ENCODE assay signal across 8 cellular contexts in genomic region chr11:114440121-114440860, GRCh38. TPM values are rescaled to one million over a fixed set of nuclear protein-coding genes. Genes with fewer than 3 reads are reported as not detected.
A peak's percentile ranks its signal among the peaks of the same experiment; 100 is the strongest.
DNase-seq lines count a peak whose midpoint lies in the region; ATAC-seq, FAIRE-seq and TF ChIP-seq lines count a peak whose summit lies in the region.

No MANE protein-coding gene starts in this region.

- H3K4me2 ChIP-seq in Karpas-422 (ENCODE audit: low read depth, low read length, poor library complexity, severe bottlenecking) = peak overlapping the region; percentile 81

- H3K27ac ChIP-seq in Karpas-422 (ENCODE audit: low read length) (no peak overlapping the region), lung (ENCODE audit: low read depth in 1 of 2, low read length in 1 of 2) (peak overlapping the region; percentile 87 to 91), upper lobe of left lung (peak overlapping the region; percentile 59 to 87 (median 84))

- H3K4me1 Mint-ChIP-seq in CD14-positive monocyte = peaks cover 16% of the 10 kb centered on the region

- no peak for TF ChIP-seq POLR2A in upper lobe of left lung (IDR thresholded peaks at IDR 0.05)

- peak overlapping the region; percentile 83 for H3K9ac ChIP-seq in Karpas-422 (ENCODE audit: low read length)

- no peak for DNase-seq in CD14-positive monocyte (ENCODE audit: low spot score)
- DNase-seq in Karpas-422 = no peak
- no peak for DNase-seq in bronchial epithelial cell (ENCODE audit: low read depth)
- DNase-seq in lung (ENCODE audit: low spot score) = no peak
- no peak for DNase-seq in upper lobe of left lung
- no peak for DNase-seq in cerebellar nuclear complex (lab: John Stamatoyannopoulos, UW)

- intact Hi-C loops in CD14-positive monocyte (cut with micrococcal nuclease) = no loop called here

- H3K36me3 ChIP-seq in Karpas-422 (ENCODE audit: insufficient read depth, low read length) (no peaks in the 10 kb centered on the region), bronchial epithelial cell (ENCODE audit: control insufficient read depth, insufficient read depth, low read length) (no peaks in the 10 kb centered on the region), lung (ENCODE audit: control insufficient read depth in 2 of 2, insufficient read depth in 2 of 2, low read length in 2 of 2) (peaks cover 6 to 7% of the 10 kb centered on the region in 2 donors), upper lobe of left lung (peaks cover 0 to 7% (median 3%) of the 10 kb centered on the region in 4 donors)

- no peak for FAIRE-seq in bronchial epithelial cell (lab: Jason Lieb, UNC)

- WGBS in lung, 2 donors = 18 to 35% methylated on average over 10 of the region's 10 CpGs
- WGBS in upper lobe of left lung, 2 donors = 23 to 25% methylated on average over 8 to 10 of the region's 10 CpGs

- H2AFZ ChIP-seq in Karpas-422 (ENCODE audit: low read length) = no peak overlapping the region; the same call in 1 of the 2 replicates

- H3K27me3 ChIP-seq in Karpas-422 (ENCODE audit: low read length) (no peaks in the 10 kb centered on the region), bronchial epithelial cell (ENCODE audit: control insufficient read depth, insufficient read depth, low read length) (no peaks in the 10 kb centered on the region), lung (ENCODE audit: control insufficient read depth, insufficient read depth) (no peaks in the 10 kb centered on the region), upper lobe of left lung (no peaks in the 10 kb centered on the region)

- no peak for TF ChIP-seq CTCF in CD14-positive monocyte (IDR thresholded peaks at IDR 0.05)
- TF ChIP-seq CTCF in bronchial epithelial cell (IDR thresholded peaks at IDR 0.05; ENCODE audit: insufficient read depth, low read length, severe bottlenecking) = no peak
- TF ChIP-seq CTCF in lung (IDR thresholded peaks at IDR 0.05; ENCODE audit: control extremely low read depth, extremely low read depth) = no peak
- TF ChIP-seq CTCF in upper lobe of left lung (IDR thresholded peaks at IDR 0.05) = no peak

- H3K4me3 Mint-ChIP-seq in CD14-positive monocyte = peak overlapping the region; percentile 95 to 99

- H3K9me3 ChIP-seq in Karpas-422 (ENCODE audit: low read length) = no peaks in the 10 kb centered on the region
- H3K9me3 ChIP-seq in lung (ENCODE audit: control insufficient read depth in 2 of 2, insufficient read depth in 1 of 2, low read length in 1 of 2) = no peaks in the 10 kb centered on the region
- no peaks in the 10 kb centered on the region for H3K9me3 ChIP-seq in upper lobe of left lung

- no peaks in the 10 kb centered on the region for H3K9me3 Mint-ChIP-seq in CD14-positive monocyte

- ATAC-seq in lung (ENCODE audit: insufficient read depth, low FRiP score) (no peak), upper lobe of left lung (ENCODE audit: low FRiP score in 2 of 2) (peak in 1 of 2 donors; percentile 0), HG02642 (IDR thresholded peaks at IDR 0.05; ENCODE audit: poor library complexity, unreplicated experiment) (no peak), HG03039 (IDR thresholded peaks at IDR 0.05; ENCODE audit: unreplicated experiment) (no peak)

- peaks cover 47% of the 10 kb centered on the region for H3K79me2 ChIP-seq in Karpas-422 (ENCODE audit: low read length)

- H3K4me3 ChIP-seq in Karpas-422 (ENCODE audit: low read length) = peak overlapping the region; percentile 86
- peak overlapping the region; percentile 89 for H3K4me3 ChIP-seq in bronchial epithelial cell (ENCODE audit: low read depth, low read length)
- peak overlapping the region; percentile 99 for H3K4me3 ChIP-seq in lung
- H3K4me3 ChIP-seq in upper lobe of left lung = peak overlapping the region; percentile 58 to 99 (median 86)

- H3K9me2 ChIP-seq in Karpas-422 (replicated peaks; ENCODE audit: insufficient read depth, low read length) = no peaks in the 10 kb centered on the region

- H3K27ac Mint-ChIP-seq in CD14-positive monocyte = peak overlapping the region in 2 of 7 donors; percentile 57 to 60

- TF ChIP-seq EP300 in upper lobe of left lung (IDR thresholded peaks at IDR 0.05) = no peak

- H3K4me1 ChIP-seq in Karpas-422 (ENCODE audit: low read length) (peaks cover 19% of the 10 kb centered on the region), lung (ENCODE audit: control insufficient read depth in 2 of 2, insufficient read depth in 2 of 2, low read length in 2 of 2) (peaks cover 2 to 11% of the 10 kb centered on the region in 2 donors), upper lobe of left lung (peaks cover 16 to 20% (median 18%) of the 10 kb centered on the region in 4 donors)

- H4K20me1 ChIP-seq in Karpas-422 (ENCODE audit: insufficient read depth, low read depth, low read length) = no peaks in the 10 kb centered on the region

- peaks cover 9 to 13% of the 10 kb centered on the region in 2 donors for H3K36me3 Mint-ChIP-seq in CD14-positive monocyte

- H3K27me3 Mint-ChIP-seq in CD14-positive monocyte (ENCODE audit: low read depth in 3 of 3) = peaks cover 0 to 6% (median 2%) of the 10 kb centered on the region in 3 donors

RNA-seq across cellular contexts. Expression of gene REXO2, which starts 1.0 kb away (rescaled TPM):
- polyA plus RNA-seq in CD14-positive monocyte = 10 to 100 TPM; 18.0 to 22.5 TPM
- total RNA-seq in Karpas-422 (2014; rRNA removed; shearing (Covaris generic); ENCODE audit: low replicate concordance) = 30.4 and 35.2 TPM in 2 replicates
- 143 and 160 TPM in 2 replicates for total RNA-seq in bronchial epithelial cell
- 10 to 100 TPM; 57.1 to 83.2 TPM for total RNA-seq in lung
- polyA plus RNA-seq in lung = 10 to 100 TPM; 58.0 to 77.6 TPM
- 100 to 1,000 TPM in 3 of 6 donors, 10 to 100 TPM in 3; 41.8 to 150 (median 99.4) TPM for total RNA-seq in upper lobe of left lung

RNA-seq across cellular contexts. Expression of gene RBM7, which starts 39.8 kb away (rescaled TPM):
- polyA plus RNA-seq in CD14-positive monocyte (10 to 100 TPM; 32.4 to 36.3 TPM), lung (10 to 100 TPM in 1 of 2 donors, 1 to 10 TPM in 1; 7.9 to 23.0 TPM)
- 7.6 and 10.5 TPM in 2 replicates for total RNA-seq in Karpas-422 (2014; rRNA removed; shearing (Covaris generic); ENCODE audit: low replicate concordance)
- total RNA-seq in bronchial epithelial cell (36.4 and 37.9 TPM in 2 replicates), lung (10 to 100 TPM; 25.5 to 57.3 TPM), upper lobe of left lung (10 to 100 TPM in 4 of 6 donors, 1 to 10 TPM in 2; 2.2 to 35.2 (median 21.4) TPM)

RNA-seq across cellular contexts. Expression of gene C11orf71, which starts 40.0 kb away (rescaled TPM):
- polyA plus RNA-seq in CD14-positive monocyte (10 to 100 TPM; 14.2 to 23.0 TPM), lung (10 to 100 TPM; 10.1 to 11.5 TPM)
- 7.1 and 11.4 TPM in 2 replicates for total RNA-seq in Karpas-422 (2014; rRNA removed; shearing (Covaris generic); ENCODE audit: low replicate concordance)
- total RNA-seq in bronchial epithelial cell (2.1 and 3.5 TPM in 2 replicates), lung (10 to 100 TPM; 10.9 to 14.4 TPM), upper lobe of left lung (10 to 100 TPM in 2 of 6 donors, 1 to 10 TPM in 4; 6.2 to 16.8 (median 8.3) TPM)
